In genomic region chr12:45298721-45299120, GRCh38 we compare ENCODE assay signal across 14 cellular contexts.
A peak's percentile ranks its signal among the peaks of the same experiment; 100 is the strongest.
DNase-seq lines count a peak whose midpoint lies in the region; FAIRE-seq and TF ChIP-seq lines count a peak whose summit lies in the region.
"Had no signal": no experiment of that assay in that cellular context is flagged by ENCODE, and none has a peak within 500 bp of the region (broad histone marks: within the 10 kb centered on the region; RNA-seq: fewer than 3 reads in every experiment).

No MANE protein-coding gene starts in this region.

- no peaks in the 10 kb centered on the region for H3K9me2 ChIP-seq in hepatocyte (replicated peaks; ENCODE audit: insufficient read depth)

- H3K79me2 ChIP-seq in hepatocyte (peaks cover 70% of the 10 kb centered on the region), smooth muscle cell (ENCODE audit: low read depth) (peaks cover 94% of the 10 kb centered on the region)

- peak; percentile 72 for DNase-seq in NCI-H82 (lab: John Stamatoyannopoulos, UW)
- peak; percentile 14 for DNase-seq in amniotic epithelial cell (ENCODE audit: low read depth)
- no peak for DNase-seq in hepatocyte (ENCODE audit: low spot score)
- no peak for DNase-seq in smooth muscle cell (lab: John Stamatoyannopoulos, UW; ENCODE audit: unreplicated experiment)
- no peak for DNase-seq in H7
- no peak for DNase-seq in frontal cortex (ENCODE audit: low spot score in 2 of 2)
- no peak for DNase-seq in NAMALWA (ENCODE audit: low spot score)
- DNase-seq in Peyer's patch, result no peak
- DNase-seq: activated CD4-positive, alpha-beta memory T cell treated with anti-CD3 and anti-CD28 coated beads, Interleukin-2, amount 10 ng/mL, durations not matched to agents 7 days and 5 days; amniotic stem cell; hippocampal formation; KBM-7; left cardiac atrium had no signal

- TF ChIP-seq CTCF in hepatocyte (IDR thresholded peaks at IDR 0.05; ENCODE audit: poor library complexity) (no peak), smooth muscle cell (IDR thresholded peaks at IDR 0.05; ENCODE audit: borderline replicate concordance, insufficient read depth, poor library complexity, severe bottlenecking) (no peak), Peyer's patch (IDR thresholded peaks at IDR 0.05) (no peak)

- H3K27ac ChIP-seq in hepatocyte (peak overlapping the region; percentile 55), smooth muscle cell (ENCODE audit: low read depth) (peak overlapping the region; percentile 46), Peyer's patch (peak overlapping the region in 1 of 4 donors; percentile 20)
- H3K27ac ChIP-seq: HL-60 had no signal

- peaks cover 7% of the 10 kb centered on the region for H3F3A ChIP-seq in smooth muscle cell (ENCODE audit: low read depth)

- H3K4me2 ChIP-seq in hepatocyte (peak overlapping the region; percentile 19), smooth muscle cell (peak overlapping the region; percentile 53)

- FAIRE-seq in frontal cortex (lab: Jason Lieb, UNC), result no peak

- H2AFZ ChIP-seq in hepatocyte (no peak overlapping the region), smooth muscle cell (ENCODE audit: low read depth) (no peak overlapping the region)

- H3K27me3 ChIP-seq in hepatocyte, result no peaks in the 10 kb centered on the region
- H3K27me3 ChIP-seq in smooth muscle cell (ENCODE audit: low read depth), result no peaks in the 10 kb centered on the region
- H3K27me3 ChIP-seq in H7 (ENCODE audit: control insufficient read depth, insufficient read depth, low read length), result no peaks in the 10 kb centered on the region
- H3K27me3 ChIP-seq in Peyer's patch, result no peaks in the 10 kb centered on the region

- no peak overlapping the region for H3K9ac ChIP-seq in smooth muscle cell (ENCODE audit: low read depth)

- H4K20me1 ChIP-seq in hepatocyte (ENCODE audit: insufficient read depth, poor library complexity, severe bottlenecking) (no peaks in the 10 kb centered on the region), smooth muscle cell (ENCODE audit: low read depth) (peaks cover 95% of the 10 kb centered on the region)

- no peak for TF ChIP-seq POLR2A in Peyer's patch (IDR thresholded peaks at IDR 0.05)

- no peaks in the 10 kb centered on the region for H3K9me3 ChIP-seq in hepatocyte (ENCODE audit: low read depth)
- H3K9me3 ChIP-seq in smooth muscle cell (replicated peaks; ENCODE audit: low read depth), result no peaks in the 10 kb centered on the region
- no peaks in the 10 kb centered on the region for H3K9me3 ChIP-seq in Peyer's patch

- H3K4me1 ChIP-seq in hepatocyte (ENCODE audit: insufficient read depth) (peaks cover 19% of the 10 kb centered on the region), smooth muscle cell (ENCODE audit: low read depth) (no peaks in the 10 kb centered on the region), Peyer's patch (peaks cover 0 to 8% (median 0%) of the 10 kb centered on the region in 4 donors)

- H3K36me3 ChIP-seq in hepatocyte (replicated peaks; ENCODE audit: insufficient read depth, low read depth) (no peaks in the 10 kb centered on the region), smooth muscle cell (ENCODE audit: low read depth) (no peaks in the 10 kb centered on the region), H7 (replicated peaks; ENCODE audit: control insufficient read depth, insufficient read depth, low read length) (no peaks in the 10 kb centered on the region), Peyer's patch (no peaks in the 10 kb centered on the region)

- no peak overlapping the region for H3K4me3 ChIP-seq in hepatocyte
- H3K4me3 ChIP-seq in smooth muscle cell, result no peak overlapping the region
- no peak overlapping the region for H3K4me3 ChIP-seq in H7 (ENCODE audit: insufficient read depth, low read depth, low read length)
- H3K4me3 ChIP-seq in Peyer's patch, result no peak overlapping the region

- 18% methylated on average over 3 of the region's 3 CpGs for WGBS in hepatocyte (ENCODE audit: low lambda C conversion rate, missing lambda C conversion rate)
- WGBS in smooth muscle cell (ENCODE audit: low lambda C conversion rate), result 18% methylated on average over 3 of the region's 3 CpGs

Comparison
In these comparisons a context has a peak if more than half of its experiments do, and no peak if none do; other contexts are left out.
1. DNase-seq: peak in NCI-H82 (single experiment) and amniotic epithelial cell (single experiment); none in hepatocyte (single experiment), smooth muscle cell (single experiment), H7 (single experiment), frontal cortex (0 of 2), NAMALWA (single experiment) and Peyer's patch (0 of 3).